Comparison of ENCODE assay signal across 17 cellular contexts in the genomic region with DNA sequence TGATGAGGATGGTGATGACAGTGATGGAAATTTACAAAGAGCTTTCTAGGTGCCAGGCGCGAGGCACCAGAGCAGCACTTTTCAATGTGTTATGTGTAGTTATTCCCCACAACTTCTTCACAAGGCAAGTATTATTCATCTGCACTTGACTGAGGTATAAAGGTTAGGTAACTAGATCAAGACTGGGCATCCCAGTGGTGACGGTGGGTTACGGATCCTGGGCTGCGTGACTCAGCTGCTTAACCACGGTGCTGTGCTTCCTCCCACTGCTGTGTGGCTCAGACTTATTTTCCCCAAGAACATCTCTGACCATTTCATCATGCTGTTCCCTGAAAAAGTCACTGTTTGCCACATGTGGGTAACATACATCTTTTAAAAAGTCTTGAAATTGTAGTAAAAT. TPM values are rescaled to one million over a fixed set of nuclear protein-coding genes. Genes with fewer than 3 reads are reported as not detected.
DNase-seq lines count a peak whose midpoint lies in the region; ATAC-seq and TF ChIP-seq lines count a peak whose summit lies in the region.
"Had no signal": no experiment of that assay in that cellular context is flagged by ENCODE, and none has a peak within 500 bp of the region (broad histone marks: within the 10 kb centered on the region; RNA-seq: fewer than 3 reads in every experiment).

No MANE protein-coding gene starts in this region.

- no peaks in the 10 kb centered on the region for H3K4me1 ChIP-seq in right atrium auricular region
- H3K4me1 ChIP-seq: A549, Caco-2 had no signal

- H3K27ac ChIP-seq in right atrium auricular region: no peak overlapping the region
- H3K27ac ChIP-seq: A549, C4-2B had no signal

- ATAC-seq in stimulated activated naive CD8-positive, alpha-beta T cell treated with anti-CD3 and anti-CD28 coated beads, Interleukin-15, Interleukin-2, amounts not matched to agents 100 U/mL and 50 U/mL, for 24 hours: peak; percentile 91
- ATAC-seq in GM21423 (IDR thresholded peaks at IDR 0.05; ENCODE audit: unreplicated experiment): no peak
- ATAC-seq: A549 had no signal

- no peaks in the 10 kb centered on the region for H3K9me3 ChIP-seq in right atrium auricular region
- H3K9me3 ChIP-seq: Caco-2 had no signal

- H3K4me3 ChIP-seq in right atrium auricular region: no peak overlapping the region
- H3K4me3 ChIP-seq: A549 had no signal

- peak; percentile 26 to 31 for DNase-seq in activated CD4-positive, alpha-beta T cell treated with anti-CD3 and anti-CD28 coated beads, Interleukin-2, amount 50 U/mL, for 48 hours
- no peak for DNase-seq in activated CD4-positive, alpha-beta T cell treated with anti-CD3 and anti-CD28 coated beads for 4 hours
- peak; percentile 5 to 16 for DNase-seq in stimulated activated CD4-positive, alpha-beta T cell treated with anti-CD3 and anti-CD28 coated beads, Interleukin-15, amount 100 ng/mL, for 48 hours (ENCODE audit: low read depth in 2 of 2)
- DNase-seq in stimulated activated CD4-positive, alpha-beta T cell treated with anti-CD3 and anti-CD28 coated beads, Interleukin-4, amount 100 ng/mL, for 1 hour: no peak
- DNase-seq in amniotic epithelial cell (ENCODE audit: low read depth) (peak; percentile 16), right atrium auricular region (ENCODE audit: low spot score) (no peak)
- peak; percentile 53 for DNase-seq in stimulated activated naive CD8-positive, alpha-beta T cell treated with anti-CD3 and anti-CD28 coated beads, Interleukin-15, Interleukin-2, amounts not matched to agents 100 U/mL and 50 U/mL, for 24 hours
- DNase-seq: Caco-2, HFFc6, MM.1S, NCI-H1417 treated with DMSO at 0.1 percent for 48 hours, NCI-H2029, NCI-H510A had no signal

- H3K27me3 ChIP-seq in right atrium auricular region: no peaks in the 10 kb centered on the region

- peaks cover 24% of the 10 kb centered on the region for H3K36me3 ChIP-seq in right atrium auricular region

- TF ChIP-seq CTCF in right atrium auricular region (IDR thresholded peaks at IDR 0.05): no peak

RNA-seq across cellular contexts. Expression of gene EDDM13, which starts 19.3 kb away (rescaled TPM):
- not detected for total RNA-seq in right atrium auricular region
- total RNA-seq: Caco-2, H4, HFFc6 had no signal

RNA-seq across cellular contexts. Expression of gene ZSCAN5A, which starts 22.8 kb away (rescaled TPM):
- 1 to 10 TPM; 3.0 to 9.5 TPM for total RNA-seq in right atrium auricular region

Comparison
In these comparisons a context has a peak if more than half of its experiments do, and no peak if none do; other contexts are left out.
1. DNase-seq: peak in activated CD4-positive, alpha-beta T cell treated with anti-CD3 and anti-CD28 coated beads, Interleukin-2, amount 50 U/mL, for 48 hours (2 of 2), stimulated activated CD4-positive, alpha-beta T cell treated with anti-CD3 and anti-CD28 coated beads, Interleukin-15, amount 100 ng/mL, for 48 hours (2 of 2), amniotic epithelial cell (single experiment) and stimulated activated naive CD8-positive, alpha-beta T cell treated with anti-CD3 and anti-CD28 coated beads, Interleukin-15, Interleukin-2, amounts not matched to agents 100 U/mL and 50 U/mL, for 24 hours (single experiment); none in activated CD4-positive, alpha-beta T cell treated with anti-CD3 and anti-CD28 coated beads for 4 hours (0 of 2), stimulated activated CD4-positive, alpha-beta T cell treated with anti-CD3 and anti-CD28 coated beads, Interleukin-4, amount 100 ng/mL, for 1 hour (single experiment) and right atrium auricular region (single experiment).